In genomic region chr9:14692918-14693861, GRCh38 we compare ENCODE assay signal across 8 cellular contexts. TPM values are rescaled to one million over a fixed set of nuclear protein-coding genes. Genes with fewer than 3 reads are reported as not detected.
A peak's percentile ranks its signal among the peaks of the same experiment; 100 is the strongest.
DNase-seq lines count a peak whose midpoint lies in the region; ATAC-seq, FAIRE-seq and TF ChIP-seq lines count a peak whose summit lies in the region.

Gene ZDHHC21, minus strand, starts transcription at chr9:14693432. Its CDS starts 19,092 bp downstream, at chr9:14674340.

- DNase-seq in AG08396 (ENCODE audit: low spot score) = peak; percentile 86
- DNase-seq in NCI-H510A (lab: John Stamatoyannopoulos, UW) = peak; percentile 38
- peak; percentile 67 for DNase-seq in activated CD8-positive, alpha-beta T cell treated with anti-CD3 and anti-CD28 coated beads for 36 hours
- DNase-seq in H1 (ENCODE audit: low read depth in 1 of 2, low spot score in 2 of 2) = peak; percentile 10 to 83
- DNase-seq in mesendoderm = peak; percentile 74
- peak; percentile 8 for DNase-seq in stimulated activated CD8-positive, alpha-beta memory T cell treated with anti-CD3 and anti-CD28 coated beads, Interleukin-15, amount 100 ng/mL, for 1 hour (ENCODE audit: low read depth)

- H2BK12ac ChIP-seq in H1 (ENCODE audit: low read depth, low read length) = peak within 1 kb of the TSS; percentile 4; the same call in 1 of the 2 replicates

- TF ChIP-seq EP300 in H1 (IDR thresholded peaks at IDR 0.05; ENCODE audit: borderline replicate concordance in 1 of 2, low read depth in 2 of 2, low read length in 2 of 2) = no peak; a peak in 1 of 3 replicates

- H3K4ac ChIP-seq in H1 (replicated peaks; ENCODE audit: insufficient read length, low read depth, low read length) (no peak within 1 kb of the TSS), mesendoderm (ENCODE audit: low read depth, low read length) (no peak within 1 kb of the TSS)

- H3K4me3 ChIP-seq in H1 (ENCODE audit: extremely low read depth in 1 of 4, insufficient read depth in 2 of 4, low read depth in 3 of 4, low read length in 4 of 4) (peak within 1 kb of the TSS; percentile 68 to 75 (median 74)), mesendoderm (ENCODE audit: low read length) (peak within 1 kb of the TSS; percentile 45)

- H2BK5ac ChIP-seq in H1 (ENCODE audit: low read depth, low read length) (peak within 1 kb of the TSS; percentile 60; the same call in 1 of the 2 replicates), mesendoderm (ENCODE audit: low read length) (no peak within 1 kb of the TSS)

- no peak for TF ChIP-seq RAD21 in H1 (IDR thresholded peaks at IDR 0.05 in 1 of 2, conservative IDR thresholded peaks at IDR 0.05 in 1 of 2; ENCODE audit: low read depth in 2 of 2, low read length in 2 of 2)

- peaks cover 0 to 5% (median 3%) of the 10 kb centered on the region in 4 experiments; a peak in 1 of 7 replicates for H3K27me3 ChIP-seq in H1 (replicated peaks in 1 of 4; ENCODE audit: control insufficient read depth in 3 of 4, extremely low read depth in 1 of 4, insufficient read depth in 3 of 4, low read length in 3 of 4)
- H3K27me3 ChIP-seq in mesendoderm (ENCODE audit: insufficient read depth, low read length, poor library complexity) = no peaks in the 10 kb centered on the region

- peaks cover 0 to 19% of the 10 kb centered on the region in 2 experiments; a peak in 2 of 4 replicates for H3K79me2 ChIP-seq in H1 (ENCODE audit: control insufficient read depth in 1 of 2, insufficient read depth in 2 of 2, low read length in 2 of 2)
- H3K79me2 ChIP-seq in mesendoderm (ENCODE audit: control insufficient read depth, insufficient read depth, low read length) = peaks cover 1% of the 10 kb centered on the region

- H3K4me1 ChIP-seq in H1 (replicated peaks in 1 of 4; ENCODE audit: control insufficient read depth in 3 of 4, insufficient read depth in 4 of 4, low read length in 3 of 4) (peaks cover 0 to 2% (median under 1%) of the 10 kb centered on the region in 4 experiments; a peak in 2 of 7 replicates), mesendoderm (ENCODE audit: control insufficient read depth, low read depth, low read length) (no peaks in the 10 kb centered on the region)

- H4K8ac ChIP-seq in H1 (ENCODE audit: extremely low read depth, insufficient read depth, low read length) = peak within 1 kb of the TSS; percentile 87; the same call in 1 of the 2 replicates
- no peak within 1 kb of the TSS for H4K8ac ChIP-seq in mesendoderm (ENCODE audit: low read depth, low read length)

- H3K79me1 ChIP-seq in H1 (ENCODE audit: low read depth, low read length) = no peaks in the 10 kb centered on the region
- H3K79me1 ChIP-seq in mesendoderm (ENCODE audit: low read length) = no peaks in the 10 kb centered on the region

- H3K23me2 ChIP-seq in H1 (ENCODE audit: low read depth, low read length) = no peaks in the 10 kb centered on the region; the same call in 1 of the 2 replicates

- H2AK5ac ChIP-seq in H1 (ENCODE audit: low read depth, low read length) (no peak within 1 kb of the TSS), mesendoderm (ENCODE audit: low read length) (no peak within 1 kb of the TSS)

- H3K9me3 Mint-ChIP-seq in activated CD8-positive, alpha-beta T cell treated with anti-CD3 and anti-CD28 coated beads for 36 hours = no peaks in the 10 kb centered on the region

- CTCF ChIA-PET in activated CD8-positive, alpha-beta T cell treated with anti-CD3 and anti-CD28 coated beads for 36 hours (lab: Charles Lee) = interaction anchor here (1.1 to 1.9 kb wide), 2 partner anchors 32 to 76 kb away, joined by 3 to 7 read pairs; no protein-coding TSS in a partner anchor
- CTCF ChIA-PET in H1 (lab: Charles Lee; ENCODE audit: partially characterized antibody) = interaction anchor here (0.8 to 1.9 kb wide), 9 partner anchors 13 to 80 kb away, joined by 3 to 11 read pairs (median 4); partner anchors contain the start of gene CER1

- H2BK15ac ChIP-seq in H1 (ENCODE audit: low read length) = no peak within 1 kb of the TSS
- no peak within 1 kb of the TSS for H2BK15ac ChIP-seq in mesendoderm (replicated peaks; ENCODE audit: low read depth)

- intact Hi-C loops in activated CD8-positive, alpha-beta T cell treated with anti-CD3 and anti-CD28 coated beads for 36 hours (cut with micrococcal nuclease) = no loop called here

- no peaks in the 10 kb centered on the region for H4K20me1 ChIP-seq in H1 (replicated peaks in 1 of 2; ENCODE audit: control insufficient read depth in 1 of 2, insufficient read depth in 2 of 2, low read length in 2 of 2)

- no peak within 1 kb of the TSS for H4K91ac ChIP-seq in H1 (replicated peaks; ENCODE audit: insufficient read length, low read length)

- H2BK20ac ChIP-seq in H1 (ENCODE audit: low read length) = no peak within 1 kb of the TSS; the same call in 1 of the 2 replicates

- TF ChIP-seq POLR2A in H1 (IDR thresholded peaks at IDR 0.05; ENCODE audit: control extremely low read depth in 1 of 2, low read depth in 2 of 2, low read length in 2 of 2) = peak in 1 of 2 experiments; percentile 66; a peak in 2 of 3 replicates

- peaks cover 2% of the 10 kb centered on the region for H3K27me3 Mint-ChIP-seq in activated CD8-positive, alpha-beta T cell treated with anti-CD3 and anti-CD28 coated beads for 36 hours

- H3K36me3 ChIP-seq in H1 (ENCODE audit: control insufficient read depth in 2 of 4, insufficient read depth in 4 of 4, low read length in 3 of 4) = peaks cover 0 to 9% (median under 1%) of the 10 kb centered on the region in 4 experiments; a peak in 2 of 8 replicates
- H3K36me3 ChIP-seq in mesendoderm (ENCODE audit: control insufficient read depth, insufficient read depth, low read length) = peaks cover 3% of the 10 kb centered on the region

- H3K27ac ChIP-seq in H1 (ENCODE audit: low read depth, low read length) (peak within 1 kb of the TSS; percentile 82), mesendoderm (ENCODE audit: low read depth, low read length) (peak within 1 kb of the TSS; percentile 32)

- no peak within 1 kb of the TSS for H3K56ac ChIP-seq in H1 (replicated peaks; ENCODE audit: insufficient read length, low read depth, low read length)
- H3K56ac ChIP-seq in mesendoderm (ENCODE audit: low read length) = peak within 1 kb of the TSS; percentile 85

- H2BK120ac ChIP-seq in H1 (replicated peaks; ENCODE audit: low read depth, low read length) = no peak within 1 kb of the TSS
- no peak within 1 kb of the TSS for H2BK120ac ChIP-seq in mesendoderm (ENCODE audit: low read depth, low read length)

- no peak within 1 kb of the TSS for H3K14ac ChIP-seq in H1 (ENCODE audit: insufficient read length)

- peaks cover 10% of the 10 kb centered on the region for H3K36me3 Mint-ChIP-seq in activated CD8-positive, alpha-beta T cell treated with anti-CD3 and anti-CD28 coated beads for 36 hours (ENCODE audit: low read depth)

- peak within 1 kb of the TSS; percentile 91 for H3K27ac Mint-ChIP-seq in activated CD8-positive, alpha-beta T cell treated with anti-CD3 and anti-CD28 coated beads for 36 hours

- 3% methylated on average over 36 of the region's 79 CpGs; no CpG with 5 or more reads in 1 of the 2 experiments for WGBS in H1 (ENCODE audit: extremely low coverage in 1 of 2, insufficient coverage in 1 of 2, insufficient read length in 1 of 2, insufficient replicate concordance in 2 of 2, low coverage in 1 of 2, low lambda C conversion rate in 2 of 2, missing lambda C conversion rate in 1 of 2), 2 experiments
- WGBS in mesendoderm (ENCODE audit: extremely low coverage, insufficient coverage, low lambda C conversion rate) = no CpG with 5 or more reads among the region's 79 CpGs

- ATAC-seq in GM18858 (IDR thresholded peaks at IDR 0.05; ENCODE audit: unreplicated experiment) (peak; percentile 83), HG03064 (IDR thresholded peaks at IDR 0.05; ENCODE audit: low read depth, unreplicated experiment) (peak; percentile 84)
- ATAC-seq in activated CD8-positive, alpha-beta T cell treated with anti-CD3 and anti-CD28 coated beads for 36 hours = peak; percentile 87

- H3K4me2 ChIP-seq in H1 (ENCODE audit: insufficient read depth in 1 of 2, low read depth in 2 of 2, low read length in 2 of 2) (peak within 1 kb of the TSS; percentile 91 to 96), mesendoderm (ENCODE audit: low read length) (peak within 1 kb of the TSS; percentile 82)

- H3K4me1 Mint-ChIP-seq in activated CD8-positive, alpha-beta T cell treated with anti-CD3 and anti-CD28 coated beads for 36 hours (ENCODE audit: low read depth) = peaks cover 33% of the 10 kb centered on the region

- peak within 1 kb of the TSS; percentile 88 for H2AFZ ChIP-seq in H1 (ENCODE audit: low read length)

- FAIRE-seq in H1 (lab: Jason Lieb, UNC) = no peak

- H3K18ac ChIP-seq in H1 (ENCODE audit: extremely low read depth, low read length) (peak within 1 kb of the TSS; percentile 85), mesendoderm (ENCODE audit: low read length) (peak within 1 kb of the TSS; percentile 54)

- H3K9ac ChIP-seq in H1 (replicated peaks in 1 of 4; ENCODE audit: extremely low read depth in 1 of 4, low read depth in 3 of 4, low read length in 3 of 4) (peak within 1 kb of the TSS; percentile 49 to 72 (median 58); a peak in 6 of 7 replicates), mesendoderm (ENCODE audit: low read length) (peak within 1 kb of the TSS; percentile 72)

- H3K4me3 Mint-ChIP-seq in activated CD8-positive, alpha-beta T cell treated with anti-CD3 and anti-CD28 coated beads for 36 hours = peak within 1 kb of the TSS; percentile 89

- POLR2A ChIA-PET in activated CD8-positive, alpha-beta T cell treated with anti-CD3 and anti-CD28 coated beads for 36 hours (lab: Charles Lee) = interaction anchor here (1.3 to 2.1 kb wide), 2 partner anchors 13 to 17 kb away, joined by 3 to 5 read pairs; no protein-coding TSS in a partner anchor
- POLR2A ChIA-PET in H1 (lab: Charles Lee; ENCODE audit: partially characterized antibody) = interaction anchor here (0.6 to 1.9 kb wide), 7 partner anchors 9 to 1550 kb away, joined by 3 to 9 read pairs (median 3); partner anchors contain the start of gene CER1

- H3K9me3 ChIP-seq in H1 (ENCODE audit: insufficient read depth in 2 of 2, low read depth in 1 of 2, low read length in 1 of 2) = no peaks in the 10 kb centered on the region

- no peak for TF ChIP-seq CTCF in activated CD8-positive, alpha-beta T cell treated with anti-CD3 and anti-CD28 coated beads for 36 hours (IDR thresholded peaks at IDR 0.05)
- no peak for TF ChIP-seq CTCF in H1 (IDR thresholded peaks at IDR 0.05; ENCODE audit: control extremely low read depth in 1 of 3, insufficient read depth in 1 of 3, low read depth in 1 of 3, low read length in 3 of 3)

- H3K23ac ChIP-seq in H1 (ENCODE audit: insufficient read length) = no peak within 1 kb of the TSS
- no peak within 1 kb of the TSS for H3K23ac ChIP-seq in mesendoderm (ENCODE audit: low read length)

- H4K5ac ChIP-seq in H1 (ENCODE audit: insufficient read length, low read depth, low read length) = no peak within 1 kb of the TSS
- no peak within 1 kb of the TSS for H4K5ac ChIP-seq in mesendoderm (ENCODE audit: low read length)

RNA-seq across cellular contexts. Expression of gene ZDHHC21, which starts in this region (rescaled TPM):
- total RNA-seq in activated CD8-positive, alpha-beta T cell treated with anti-CD3 and anti-CD28 coated beads for 36 hours = 1 to 10 TPM; 4.3 to 5.2 TPM
- total RNA-seq in H1 (2021; fragmentation: NEBNext Ultra II Directional; extraction: Animal tissue kit (Norgen Biotek cat#: 25700)) = 4.8 and 6.0 TPM in 2 replicates
- 1.3 and 1.9 TPM in 2 replicates for polyA plus RNA-seq in H1 (2011; rRNA removed)
- polyA plus RNA-seq in H1 (2011; cell fraction: cytosol; rRNA removed) = 2.3 TPM
- 2.0 TPM for polyA plus RNA-seq in H1 (2011; cell fraction: nucleus; rRNA removed)
- polyA plus RNA-seq in H1 (2012, experiment 1 of 2) = 0.79 to 3.2 TPM (median 1.3 TPM) in 4 replicates
- polyA plus RNA-seq in H1 (2012, experiment 2 of 2) = 0.18 TPM
- 4.4 TPM for polyA plus RNA-seq in H1 (2013, experiment 1 of 2)
- polyA plus RNA-seq in H1 (2013, experiment 2 of 2) = 4.2 TPM
- 5.2 and 7.4 TPM in 2 replicates for polyA minus RNA-seq in H1 (2011; rRNA and poly(A)+ RNA removed)
- 2.1 TPM for polyA minus RNA-seq in H1 (2011; cell fraction: cytosol; rRNA and poly(A)+ RNA removed)
- 19.1 TPM for polyA minus RNA-seq in H1 (2011; cell fraction: nucleus; rRNA and poly(A)+ RNA removed)
- 4.9 TPM for polyA plus RNA-seq in mesendoderm (2013, experiment 1 of 2)
- 5.0 TPM for polyA plus RNA-seq in mesendoderm (2013, experiment 2 of 2)

Comparison
In these comparisons a context has a peak if more than half of its experiments do, and no peak if none do; other contexts are left out.
1. Peak in every context shown above with its lines: DNase-seq, ATAC-seq, H3K4me3 ChIP-seq and H3K27ac ChIP-seq.
2. DNase-seq: peak in every context shown above with its lines; median percentile 86 in AG08396; 74 in mesendoderm; 67 in activated CD8-positive, alpha-beta T cell treated with anti-CD3 and anti-CD28 coated beads for 36 hours; 46 in H1; 38 in NCI-H510A; 8 in stimulated activated CD8-positive, alpha-beta memory T cell treated with anti-CD3 and anti-CD28 coated beads, Interleukin-15, amount 100 ng/mL, for 1 hour.